In genomic region chr15:67002379-67002778, GRCh38 we compare ENCODE assay signal across 28 cellular contexts.
"Had no signal": no experiment of that assay in that cellular context is flagged by ENCODE, and none has a peak within 500 bp of the region (broad histone marks: within the 10 kb centered on the region; RNA-seq: fewer than 3 reads in every experiment).

No MANE protein-coding gene starts in this region.

- DNase-seq: activated B cell treated with CpG ODN at 0.5 μM for 24 hours; activated CD4-positive, alpha-beta memory T cell treated with anti-CD3 and anti-CD28 coated beads for 36 hours; activated CD4-positive, alpha-beta T cell treated with anti-CD3 and anti-CD28 coated beads for 1 hour; activated CD4-positive, alpha-beta T cell treated with anti-CD3 and anti-CD28 coated beads, Interleukin-2, amount 10 ng/mL, durations not matched to agents 7 days and 5 days; activated CD8-positive, alpha-beta memory T cell treated with anti-CD3 and anti-CD28 coated beads for 24 hours; activated effector memory CD4-positive, alpha-beta T cell treated with anti-CD3 and anti-CD28 coated beads, Interleukin-2, amount 50 U/mL, for 16 hours; activated naive CD4-positive, alpha-beta T cell treated with Interleukin-2 at 50 U/mL for 16 hours; activated naive CD8-positive, alpha-beta T cell treated with anti-CD3 and anti-CD28 coated beads, Interleukin-2, amount 50 U/mL, for 24 hours; activated T-cell treated with anti-CD3 and anti-CD28 coated beads, Interleukin-2, amount 50 U/mL, for 4 hours; amniotic stem cell; body of pancreas; central memory CD4-positive, alpha-beta T cell; Karpas-422; MM.1S; NCI-H1092 treated with DMSO at 0.1 percent for 48 hours; NCI-H1436; NCI-H1694 treated with DMSO at 0.1 percent for 48 hours; NCI-H2029 treated with DMSO at 0.1 percent for 48 hours; NCI-H345; NCI-H510A treated with DMSO at 0.1 percent for 48 hours; NCI-H69; NK-92 treated with Interleukin-12 subunit alpha and Interleukin-12 subunit beta, amount 100 ng/mL, for 24 hours; SJCRH30; SK-N-SH; T-helper 17 cell; T-helper 9 cell had no signal

- ATAC-seq: activated naive CD4-positive, alpha-beta T cell treated with anti-CD3 and anti-CD28 coated beads, Interleukin-2, amount 50 U/mL, for 72 hours; activated naive CD8-positive, alpha-beta T cell treated with anti-CD3 and anti-CD28 coated beads, Interleukin-2, amount 50 U/mL, for 24 hours; activated T-cell treated with anti-CD3 and anti-CD28 coated beads, Interleukin-2, amount 50 U/mL, for 4 hours; body of pancreas; K562; T-helper 17 cell had no signal

- H3K27me3 Mint-ChIP-seq: activated CD4-positive, alpha-beta memory T cell treated with anti-CD3 and anti-CD28 coated beads for 36 hours; activated naive CD8-positive, alpha-beta T cell treated with anti-CD3 and anti-CD28 coated beads, Interleukin-2, amount 50 U/mL, for 24 hours had no signal

- H3K4me1 Mint-ChIP-seq: activated CD4-positive, alpha-beta T cell treated with anti-CD3 and anti-CD28 coated beads, Interleukin-2, amount 10 ng/mL, durations not matched to agents 7 days and 5 days; activated naive CD8-positive, alpha-beta T cell treated with anti-CD3 and anti-CD28 coated beads, Interleukin-2, amount 50 U/mL, for 24 hours had no signal

- H3K4me3 Mint-ChIP-seq: activated B cell treated with CpG ODN at 0.5 μM for 24 hours; activated CD4-positive, alpha-beta memory T cell treated with anti-CD3 and anti-CD28 coated beads for 36 hours; activated CD4-positive, alpha-beta T cell treated with anti-CD3 and anti-CD28 coated beads, Interleukin-2, amount 10 ng/mL, durations not matched to agents 7 days and 5 days; activated naive CD8-positive, alpha-beta T cell treated with anti-CD3 and anti-CD28 coated beads, Interleukin-2, amount 50 U/mL, for 24 hours; activated T-cell treated with anti-CD3 and anti-CD28 coated beads, Interleukin-2, amount 50 U/mL, for 4 hours; T-helper 17 cell had no signal

- H3K36me3 Mint-ChIP-seq: activated CD4-positive, alpha-beta memory T cell treated with anti-CD3 and anti-CD28 coated beads for 36 hours; activated naive CD4-positive, alpha-beta T cell treated with anti-CD3 and anti-CD28 coated beads, Interleukin-2, amount 50 U/mL, for 72 hours had no signal

- H3K27ac Mint-ChIP-seq: activated CD4-positive, alpha-beta memory T cell treated with anti-CD3 and anti-CD28 coated beads for 36 hours; activated CD4-positive, alpha-beta T cell treated with anti-CD3 and anti-CD28 coated beads, Interleukin-2, amount 10 ng/mL, durations not matched to agents 7 days and 5 days; activated naive CD8-positive, alpha-beta T cell treated with anti-CD3 and anti-CD28 coated beads, Interleukin-2, amount 50 U/mL, for 24 hours; T-helper 17 cell had no signal
